8 cellular contexts compared by ENCODE assay signal in the genomic region with DNA sequence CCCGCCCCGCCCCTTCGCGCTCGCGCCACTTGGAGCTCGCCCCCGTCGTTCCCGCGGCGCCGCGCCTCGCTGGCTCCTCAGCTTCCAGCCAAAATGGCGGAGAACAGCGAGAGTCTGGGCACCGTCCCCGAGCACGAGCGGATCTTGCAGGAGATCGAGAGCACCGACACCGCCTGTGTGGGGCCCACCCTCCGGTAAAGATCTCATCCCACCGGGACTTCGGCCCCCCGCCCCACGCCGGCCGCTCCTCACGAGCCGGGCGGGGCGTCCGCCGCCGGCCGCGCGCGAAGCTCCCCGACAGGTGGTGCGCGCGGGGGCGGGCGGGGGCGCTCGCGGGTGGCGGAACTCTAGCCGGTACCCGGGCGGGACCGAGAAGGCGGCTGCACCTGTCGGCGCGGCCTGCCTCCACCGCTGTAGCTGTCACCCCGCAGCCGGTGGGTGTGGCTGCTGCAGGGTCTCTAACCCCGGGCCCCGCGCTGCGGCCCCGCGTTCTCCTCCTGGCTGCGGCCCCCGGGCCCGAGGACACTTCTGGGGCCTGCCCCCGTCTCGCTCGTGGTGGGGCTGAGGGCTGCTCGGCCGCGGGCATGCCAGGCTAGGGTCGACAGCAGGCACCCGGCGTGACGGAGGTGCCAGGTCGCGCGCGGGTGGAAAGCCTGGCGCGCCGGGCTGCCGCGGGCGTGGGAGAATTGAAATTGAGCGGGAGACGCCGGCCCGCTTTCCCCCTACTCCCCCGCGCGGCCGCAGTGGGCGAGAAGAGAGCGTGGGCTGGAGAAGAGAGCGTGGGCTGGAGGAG. TPM values are rescaled to one million over a fixed set of nuclear protein-coding genes. Genes with fewer than 3 reads are reported as not detected.
A peak's percentile ranks its signal among the peaks of the same experiment; 100 is the strongest.
DNase-seq lines count a peak whose midpoint lies in the region; ATAC-seq and TF ChIP-seq lines count a peak whose summit lies in the region.

A gene with protein sequence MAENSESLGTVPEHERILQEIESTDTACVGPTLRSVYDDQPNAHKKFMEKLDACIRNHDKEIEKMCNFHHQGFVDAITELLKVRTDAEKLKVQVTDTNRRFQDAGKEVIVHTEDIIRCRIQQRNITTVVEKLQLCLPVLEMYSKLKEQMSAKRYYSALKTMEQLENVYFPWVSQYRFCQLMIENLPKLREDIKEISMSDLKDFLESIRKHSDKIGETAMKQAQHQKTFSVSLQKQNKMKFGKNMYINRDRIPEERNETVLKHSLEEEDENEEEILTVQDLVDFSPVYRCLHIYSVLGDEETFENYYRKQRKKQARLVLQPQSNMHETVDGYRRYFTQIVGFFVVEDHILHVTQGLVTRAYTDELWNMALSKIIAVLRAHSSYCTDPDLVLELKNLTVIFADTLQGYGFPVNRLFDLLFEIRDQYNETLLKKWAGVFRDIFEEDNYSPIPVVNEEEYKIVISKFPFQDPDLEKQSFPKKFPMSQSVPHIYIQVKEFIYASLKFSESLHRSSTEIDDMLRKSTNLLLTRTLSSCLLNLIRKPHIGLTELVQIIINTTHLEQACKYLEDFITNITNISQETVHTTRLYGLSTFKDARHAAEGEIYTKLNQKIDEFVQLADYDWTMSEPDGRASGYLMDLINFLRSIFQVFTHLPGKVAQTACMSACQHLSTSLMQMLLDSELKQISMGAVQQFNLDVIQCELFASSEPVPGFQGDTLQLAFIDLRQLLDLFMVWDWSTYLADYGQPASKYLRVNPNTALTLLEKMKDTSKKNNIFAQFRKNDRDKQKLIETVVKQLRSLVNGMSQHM (plus strand): TSS at position 80 of the 793 bp plus-strand sequence. CDS start 14 bp downstream, at position 94.

- no peaks in the 10 kb centered on the region for H3K36me3 ChIP-seq in kidney epithelial cell (ENCODE audit: control insufficient read depth, insufficient read depth, low read length)

- TF ChIP-seq CTCF in kidney epithelial cell (IDR thresholded peaks at IDR 0.05; ENCODE audit: insufficient read depth, low read length, poor library complexity, severe bottlenecking): no peak

- ATAC-seq in GM18858 (IDR thresholded peaks at IDR 0.05; ENCODE audit: unreplicated experiment) (peak; percentile 50), HG03066 (IDR thresholded peaks at IDR 0.05; ENCODE audit: low read depth, unreplicated experiment) (peak; percentile 71)

- peak; percentile 93 for DNase-seq in AG08396 (ENCODE audit: low spot score)
- peak; percentile 20 for DNase-seq in NCI-H2227 treated with DMSO at 0.1 percent for 48 hours (lab: John Stamatoyannopoulos, UW)
- peak; percentile 78 for DNase-seq in activated CD4-positive, alpha-beta T cell treated with anti-CD3 and anti-CD28 coated beads for 1 hour
- peak; percentile 84 for DNase-seq in cerebellum (ENCODE audit: low spot score)
- DNase-seq in kidney epithelial cell (ENCODE audit: low read depth): peak; percentile 34
- DNase-seq in stimulated activated CD4-positive, alpha-beta T cell treated with anti-CD3 and anti-CD28 coated beads, Interleukin-15, amount 100 ng/mL, for 24 hours: peak; percentile 87

- H3K27me3 ChIP-seq in kidney epithelial cell (ENCODE audit: control insufficient read depth, insufficient read depth, low read length): no peaks in the 10 kb centered on the region

- peak within 1 kb of the TSS; percentile 85 for H3K4me3 ChIP-seq in kidney epithelial cell (ENCODE audit: low read depth, low read length)

RNA-seq across cellular contexts. Expression of the gene that starts here (rescaled TPM):
- total RNA-seq in cerebellum: 45.2 TPM
- total RNA-seq in kidney epithelial cell: 6.2 and 10.5 TPM in 2 replicates

Comparison
In these comparisons a context has a peak if more than half of its experiments do, and no peak if none do; other contexts are left out.
1. Peak in every context shown above with its lines: DNase-seq, ATAC-seq and H3K4me3 ChIP-seq.
2. DNase-seq: peak in every context shown above with its lines; median percentile 93 in AG08396; 87 in stimulated activated CD4-positive, alpha-beta T cell treated with anti-CD3 and anti-CD28 coated beads, Interleukin-15, amount 100 ng/mL, for 24 hours; 84 in cerebellum; 78 in activated CD4-positive, alpha-beta T cell treated with anti-CD3 and anti-CD28 coated beads for 1 hour; 34 in kidney epithelial cell; 20 in NCI-H2227 treated with DMSO at 0.1 percent for 48 hours.